1 cellular context compared by ENCODE assay signal in the genomic region with DNA sequence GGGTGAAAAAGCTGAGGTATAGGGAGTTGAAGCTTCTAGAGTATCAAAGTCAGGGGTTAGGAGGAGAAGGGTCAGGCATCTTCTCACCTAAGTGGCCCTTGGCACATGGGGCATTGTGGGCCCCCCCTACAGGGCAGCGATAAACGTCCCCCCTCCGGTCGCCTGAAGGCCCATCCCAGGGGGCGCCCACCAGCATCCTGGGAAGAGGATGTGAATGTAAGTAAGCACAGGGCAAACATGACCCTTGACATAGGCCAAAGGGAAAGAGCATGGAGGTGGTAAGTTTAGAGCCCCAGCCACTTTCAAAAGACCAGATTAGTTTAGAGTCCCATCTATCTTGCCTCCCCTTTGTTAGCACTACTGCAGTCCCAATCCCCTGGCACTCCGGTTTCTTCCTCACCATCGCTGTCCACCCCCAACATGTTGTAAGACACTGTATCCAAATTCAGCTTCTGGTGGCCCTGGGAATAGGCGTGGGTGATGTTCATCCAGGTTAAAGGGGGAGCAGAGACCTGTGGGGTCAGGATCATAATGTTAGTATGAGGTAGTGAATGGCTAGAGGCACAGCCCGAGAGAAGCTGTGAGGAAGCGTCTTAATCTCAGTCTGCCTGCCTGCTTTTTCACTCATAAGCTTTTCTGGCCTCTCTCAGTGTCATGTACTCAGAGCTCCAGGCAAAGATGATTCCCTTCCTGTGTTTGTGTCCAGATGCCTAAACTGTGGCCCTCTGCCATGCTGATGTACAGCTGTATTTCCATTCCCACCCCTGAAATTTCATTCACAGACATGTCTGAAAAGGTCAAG.
TF ChIP-seq lines count a peak whose summit lies in the region.

No MANE protein-coding gene starts in this region.

TF ChIP-seq in HepG2, 621 proteins besides CTCF, POLR2A, EP300 and RAD21:
- TF ChIP-seq, protein P1, sequence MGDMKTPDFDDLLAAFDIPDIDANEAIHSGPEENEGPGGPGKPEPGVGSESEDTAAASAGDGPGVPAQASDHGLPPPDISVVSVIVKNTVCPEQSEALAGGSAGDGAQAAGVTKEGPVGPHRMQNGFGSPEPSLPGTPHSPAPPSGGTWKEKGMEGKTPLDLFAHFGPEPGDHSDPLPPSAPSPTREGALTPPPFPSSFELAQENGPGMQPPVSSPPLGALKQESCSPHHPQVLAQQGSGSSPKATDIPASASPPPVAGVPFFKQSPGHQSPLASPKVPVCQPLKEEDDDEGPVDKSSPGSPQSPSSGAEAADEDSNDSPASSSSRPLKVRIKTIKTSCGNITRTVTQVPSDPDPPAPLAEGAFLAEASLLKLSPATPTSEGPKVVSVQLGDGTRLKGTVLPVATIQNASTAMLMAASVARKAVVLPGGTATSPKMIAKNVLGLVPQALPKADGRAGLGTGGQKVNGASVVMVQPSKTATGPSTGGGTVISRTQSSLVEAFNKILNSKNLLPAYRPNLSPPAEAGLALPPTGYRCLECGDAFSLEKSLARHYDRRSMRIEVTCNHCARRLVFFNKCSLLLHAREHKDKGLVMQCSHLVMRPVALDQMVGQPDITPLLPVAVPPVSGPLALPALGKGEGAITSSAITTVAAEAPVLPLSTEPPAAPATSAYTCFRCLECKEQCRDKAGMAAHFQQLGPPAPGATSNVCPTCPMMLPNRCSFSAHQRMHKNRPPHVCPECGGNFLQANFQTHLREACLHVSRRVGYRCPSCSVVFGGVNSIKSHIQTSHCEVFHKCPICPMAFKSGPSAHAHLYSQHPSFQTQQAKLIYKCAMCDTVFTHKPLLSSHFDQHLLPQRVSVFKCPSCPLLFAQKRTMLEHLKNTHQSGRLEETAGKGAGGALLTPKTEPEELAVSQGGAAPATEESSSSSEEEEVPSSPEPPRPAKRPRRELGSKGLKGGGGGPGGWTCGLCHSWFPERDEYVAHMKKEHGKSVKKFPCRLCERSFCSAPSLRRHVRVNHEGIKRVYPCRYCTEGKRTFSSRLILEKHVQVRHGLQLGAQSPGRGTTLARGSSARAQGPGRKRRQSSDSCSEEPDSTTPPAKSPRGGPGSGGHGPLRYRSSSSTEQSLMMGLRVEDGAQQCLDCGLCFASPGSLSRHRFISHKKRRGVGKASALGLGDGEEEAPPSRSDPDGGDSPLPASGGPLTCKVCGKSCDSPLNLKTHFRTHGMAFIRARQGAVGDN (CRISPR knock-in tag; IDR thresholded peaks at IDR 0.05) = peak; percentile 51
- TF ChIP-seq HDAC1 (CRISPR knock-in tag; IDR thresholded peaks at IDR 0.05) (0 out of 2 replicates have a peak, but pooled peaks have one; percentile 21), HNF4A (CRISPR knock-in tag; IDR thresholded peaks at IDR 0.05) (peak; percentile 34; the same call in 1 of the 2 replicates), SATB2 (CRISPR knock-in tag; IDR thresholded peaks at IDR 0.05) (no peak), MED1 (CRISPR knock-in tag; IDR thresholded peaks at IDR 0.05) (0 out of 2 replicates have a peak, but pooled peaks have one; percentile 27), NR2F6 (IDR thresholded peaks at IDR 0.05) (peak; percentile 65; the same call in 1 of the 2 replicates), NR2F6 (CRISPR knock-in tag; IDR thresholded peaks at IDR 0.05) (peak; percentile 41; the same call in 1 of the 2 replicates)
- TF ChIP-seq, protein P2, sequence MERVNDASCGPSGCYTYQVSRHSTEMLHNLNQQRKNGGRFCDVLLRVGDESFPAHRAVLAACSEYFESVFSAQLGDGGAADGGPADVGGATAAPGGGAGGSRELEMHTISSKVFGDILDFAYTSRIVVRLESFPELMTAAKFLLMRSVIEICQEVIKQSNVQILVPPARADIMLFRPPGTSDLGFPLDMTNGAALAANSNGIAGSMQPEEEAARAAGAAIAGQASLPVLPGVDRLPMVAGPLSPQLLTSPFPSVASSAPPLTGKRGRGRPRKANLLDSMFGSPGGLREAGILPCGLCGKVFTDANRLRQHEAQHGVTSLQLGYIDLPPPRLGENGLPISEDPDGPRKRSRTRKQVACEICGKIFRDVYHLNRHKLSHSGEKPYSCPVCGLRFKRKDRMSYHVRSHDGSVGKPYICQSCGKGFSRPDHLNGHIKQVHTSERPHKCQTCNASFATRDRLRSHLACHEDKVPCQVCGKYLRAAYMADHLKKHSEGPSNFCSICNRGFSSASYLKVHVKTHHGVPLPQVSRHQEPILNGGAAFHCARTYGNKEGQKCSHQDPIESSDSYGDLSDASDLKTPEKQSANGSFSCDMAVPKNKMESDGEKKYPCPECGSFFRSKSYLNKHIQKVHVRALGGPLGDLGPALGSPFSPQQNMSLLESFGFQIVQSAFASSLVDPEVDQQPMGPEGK (CRISPR knock-in tag; IDR thresholded peaks at IDR 0.05) = peak; percentile 72
- TF ChIP-seq, protein P3, sequence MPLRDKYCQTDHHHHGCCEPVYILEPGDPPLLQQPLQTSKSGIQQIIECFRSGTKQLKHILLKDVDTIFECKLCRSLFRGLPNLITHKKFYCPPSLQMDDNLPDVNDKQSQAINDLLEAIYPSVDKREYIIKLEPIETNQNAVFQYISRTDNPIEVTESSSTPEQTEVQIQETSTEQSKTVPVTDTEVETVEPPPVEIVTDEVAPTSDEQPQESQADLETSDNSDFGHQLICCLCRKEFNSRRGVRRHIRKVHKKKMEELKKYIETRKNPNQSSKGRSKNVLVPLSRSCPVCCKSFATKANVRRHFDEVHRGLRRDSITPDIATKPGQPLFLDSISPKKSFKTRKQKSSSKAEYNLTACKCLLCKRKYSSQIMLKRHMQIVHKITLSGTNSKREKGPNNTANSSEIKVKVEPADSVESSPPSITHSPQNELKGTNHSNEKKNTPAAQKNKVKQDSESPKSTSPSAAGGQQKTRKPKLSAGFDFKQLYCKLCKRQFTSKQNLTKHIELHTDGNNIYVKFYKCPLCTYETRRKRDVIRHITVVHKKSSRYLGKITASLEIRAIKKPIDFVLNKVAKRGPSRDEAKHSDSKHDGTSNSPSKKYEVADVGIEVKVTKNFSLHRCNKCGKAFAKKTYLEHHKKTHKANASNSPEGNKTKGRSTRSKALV (CRISPR knock-in tag; IDR thresholded peaks at IDR 0.05) = no peak
- TF ChIP-seq, protein P4, sequence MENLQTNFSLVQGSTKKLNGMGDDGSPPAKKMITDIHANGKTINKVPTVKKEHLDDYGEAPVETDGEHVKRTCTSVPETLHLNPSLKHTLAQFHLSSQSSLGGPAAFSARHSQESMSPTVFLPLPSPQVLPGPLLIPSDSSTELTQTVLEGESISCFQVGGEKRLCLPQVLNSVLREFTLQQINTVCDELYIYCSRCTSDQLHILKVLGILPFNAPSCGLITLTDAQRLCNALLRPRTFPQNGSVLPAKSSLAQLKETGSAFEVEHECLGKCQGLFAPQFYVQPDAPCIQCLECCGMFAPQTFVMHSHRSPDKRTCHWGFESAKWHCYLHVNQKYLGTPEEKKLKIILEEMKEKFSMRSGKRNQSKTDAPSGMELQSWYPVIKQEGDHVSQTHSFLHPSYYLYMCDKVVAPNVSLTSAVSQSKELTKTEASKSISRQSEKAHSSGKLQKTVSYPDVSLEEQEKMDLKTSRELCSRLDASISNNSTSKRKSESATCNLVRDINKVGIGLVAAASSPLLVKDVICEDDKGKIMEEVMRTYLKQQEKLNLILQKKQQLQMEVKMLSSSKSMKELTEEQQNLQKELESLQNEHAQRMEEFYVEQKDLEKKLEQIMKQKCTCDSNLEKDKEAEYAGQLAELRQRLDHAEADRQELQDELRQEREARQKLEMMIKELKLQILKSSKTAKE (CRISPR knock-in tag; IDR thresholded peaks at IDR 0.05; ENCODE audit: borderline replicate concordance) = peak; percentile 46; the same call in 1 of the 2 replicates
